Comparison of ENCODE assay signal across 12 cellular contexts in the genomic region with DNA sequence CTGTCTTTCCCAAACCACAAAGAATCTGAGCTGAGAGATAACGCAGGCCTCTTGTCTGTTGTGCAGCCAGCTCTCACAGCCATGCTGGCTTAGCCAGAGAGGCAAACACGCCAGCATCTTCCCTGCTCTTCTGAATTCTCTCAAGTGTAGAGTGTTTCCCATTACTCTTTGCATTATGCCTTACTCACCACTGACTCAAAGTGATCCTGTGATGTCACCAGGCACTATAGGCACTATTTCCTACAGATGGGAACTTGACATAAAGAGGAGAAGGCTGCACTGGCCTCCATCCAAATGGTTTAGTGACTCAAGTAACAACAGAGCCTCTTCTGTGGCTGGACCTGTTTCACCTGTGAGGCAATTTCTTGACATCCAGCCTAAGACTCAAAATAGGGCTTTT. TPM values are rescaled to one million over a fixed set of nuclear protein-coding genes. Genes with fewer than 3 reads are reported as not detected.
DNase-seq lines count a peak whose midpoint lies in the region; ATAC-seq, FAIRE-seq and TF ChIP-seq lines count a peak whose summit lies in the region.
"Had no signal": no experiment of that assay in that cellular context is flagged by ENCODE, and none has a peak within 500 bp of the region (broad histone marks: within the 10 kb centered on the region; RNA-seq: fewer than 3 reads in every experiment).

No MANE protein-coding gene starts in this region.

- WGBS in SK-N-SH (ENCODE audit: low lambda C conversion rate), result 12% methylated on average over 2 of the region's 2 CpGs

- H3K79me2 ChIP-seq in SK-N-SH (ENCODE audit: insufficient read depth), result peaks cover 54% of the 10 kb centered on the region

- H3K4me1 ChIP-seq in SK-N-SH (ENCODE audit: control insufficient read depth in 1 of 2, insufficient read depth in 2 of 2, low read depth in 1 of 2, low read length in 1 of 2) (peaks cover 4 to 14% of the 10 kb centered on the region in 2 experiments; a peak in 3 of 4 replicates), foreskin keratinocyte (no peaks in the 10 kb centered on the region)

- no peak for TF ChIP-seq CTCF in AG04449 (IDR thresholded peaks at IDR 0.05; ENCODE audit: insufficient read depth, low read length, missing control alignments)
- no peak for TF ChIP-seq CTCF in SK-N-SH (IDR thresholded peaks at IDR 0.05)
- no peak for TF ChIP-seq CTCF in foreskin keratinocyte (conservative IDR thresholded peaks at IDR 0.05)

- POLR2A ChIA-PET in AG04449 (lab: Yijun Ruan, JAX) (interaction anchor here (0.9 to 1.0 kb wide), 2 partner anchors 17 to 38 kb away, joined by 3 read pairs; no protein-coding TSS in a partner anchor), SK-N-SH (lab: Yijun Ruan, JAX) (no interaction called here)

- no peaks in the 10 kb centered on the region for H3K27me3 ChIP-seq in SK-N-SH (ENCODE audit: insufficient read depth)
- H3K27me3 ChIP-seq in foreskin keratinocyte, result peaks cover under 1% of the 10 kb centered on the region

- H3K9ac ChIP-seq in SK-N-SH, result peak overlapping the region; percentile 15; the same call in 1 of the 2 replicates

- peak overlapping the region; percentile 10; the same call in 1 of the 2 replicates for H3K4me2 ChIP-seq in SK-N-SH

- no peaks in the 10 kb centered on the region for H3K9me2 ChIP-seq in SK-N-SH

- H3K27ac ChIP-seq in SK-N-SH (ENCODE audit: low read depth in 2 of 2, low read length in 1 of 2) (peak overlapping the region; percentile 67 to 89; a peak in 3 of 4 replicates), foreskin keratinocyte (no peak overlapping the region)

- H3K4me3 ChIP-seq in AG04449 (ENCODE audit: low read depth, low read length) (no peak overlapping the region), SK-N-SH (ENCODE audit: low read depth in 2 of 2, low read length in 1 of 2) (no peak overlapping the region)
- H3K4me3 ChIP-seq: lung had no signal

- peak; percentile 91 for DNase-seq in AG04449 (ENCODE audit: low read depth, low spot score)
- DNase-seq in GM12892 (ENCODE audit: insufficient read length), result no peak
- DNase-seq in SK-N-SH, result no peak
- DNase-seq in foreskin keratinocyte, result peak; percentile 88 to 95
- DNase-seq in OCI-M2 (lab: John Stamatoyannopoulos, UW; ENCODE audit: unreplicated experiment), result no peak
- DNase-seq in activated gamma-delta T cell (lab: John Stamatoyannopoulos, UW), result no peak
- DNase-seq: caudate nucleus, NCI-H446 treated with DMSO at 0.1 percent for 48 hours had no signal

- no peak for TF ChIP-seq POLR2A in GM12892 (IDR thresholded peaks at IDR 0.05; ENCODE audit: low read depth, low read length)

- H3F3A ChIP-seq in SK-N-SH (replicated peaks; ENCODE audit: insufficient read depth), result peaks cover 18% of the 10 kb centered on the region

- TF ChIP-seq EP300 in SK-N-SH (IDR thresholded peaks at IDR 0.05; ENCODE audit: borderline replicate concordance in 1 of 2, low read depth in 1 of 2, low read length in 1 of 2), result peak in 1 of 2 experiments; percentile 71; a peak in 2 of 4 replicates

- TF ChIP-seq RAD21 in SK-N-SH (IDR thresholded peaks at IDR 0.05; ENCODE audit: low read length), result no peak

- ATAC-seq in foreskin keratinocyte, result peak; percentile 98
- ATAC-seq in HG02759 (IDR thresholded peaks at IDR 0.05; ENCODE audit: unreplicated experiment), result no peak
- ATAC-seq in GM21447 (IDR thresholded peaks at IDR 0.05; ENCODE audit: unreplicated experiment), result no peak

- CTCF ChIA-PET in AG04449 (lab: Yijun Ruan, JAX), result no interaction called here
- CTCF ChIA-PET in SK-N-SH (lab: Yijun Ruan, JAX), result interaction anchor here (0.6 kb wide), 1 partner anchor 77 kb away, joined by 3 read pairs; no protein-coding TSS in a partner anchor

- no peak overlapping the region for H2AFZ ChIP-seq in SK-N-SH (ENCODE audit: low read depth)

- FAIRE-seq in GM12892 (lab: Jason Lieb, UNC), result peak; percentile 17
- FAIRE-seq: frontal cortex had no signal

- no peaks in the 10 kb centered on the region for H3K9me3 ChIP-seq in SK-N-SH

- H4K20me1 ChIP-seq in SK-N-SH (ENCODE audit: insufficient read depth), result peaks cover 21% of the 10 kb centered on the region; the same call in 1 of the 2 replicates

- peaks cover 0 to 12% of the 10 kb centered on the region in 2 experiments for H3K36me3 ChIP-seq in SK-N-SH (replicated peaks in 1 of 2; ENCODE audit: control insufficient read depth in 1 of 2, insufficient read depth in 2 of 2, low read length in 1 of 2)

TF ChIP-seq in SK-N-SH, 30 proteins besides CTCF, POLR2A, EP300 and RAD21 (continues in another document):
- TF ChIP-seq POLR2AphosphoS5 (IDR thresholded peaks at IDR 0.05; ENCODE audit: low read depth, low read length) (peak; percentile 62; the same call in 1 of the 2 replicates), ELF1 (IDR thresholded peaks at IDR 0.05) (no peak), TEAD4 (IDR thresholded peaks at IDR 0.05; ENCODE audit: borderline replicate concordance, insufficient read depth) (peak; percentile 73; the same call in 1 of the 2 replicates), NFIC (IDR thresholded peaks at IDR 0.05; ENCODE audit: borderline replicate concordance) (peak; percentile 89), RFX5 (IDR thresholded peaks at IDR 0.05; ENCODE audit: low read length) (no peak), FOSL2 (IDR thresholded peaks at IDR 0.05; ENCODE audit: borderline replicate concordance, low read depth) (peak; percentile 89; the same call in 1 of the 2 replicates), FOXM1 (IDR thresholded peaks at IDR 0.05; ENCODE audit: low read depth) (0 out of 2 replicates have a peak, but pooled peaks have one; percentile 48), TCF12 (IDR thresholded peaks at IDR 0.05) (peak; percentile 91), YY1 (IDR thresholded peaks at IDR 0.05; ENCODE audit: low read depth) (peak; percentile 18; the same call in 1 of the 2 replicates), GABPA (IDR thresholded peaks at IDR 0.05; ENCODE audit: low read depth) (no peak)
- TF ChIP-seq, protein P1, sequence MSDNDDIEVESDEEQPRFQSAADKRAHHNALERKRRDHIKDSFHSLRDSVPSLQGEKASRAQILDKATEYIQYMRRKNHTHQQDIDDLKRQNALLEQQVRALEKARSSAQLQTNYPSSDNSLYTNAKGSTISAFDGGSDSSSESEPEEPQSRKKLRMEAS (IDR thresholded peaks at IDR 0.05; ENCODE audit: low read depth), result peak; percentile 58; the same call in 1 of the 2 replicates
- TF ChIP-seq, protein P2, sequence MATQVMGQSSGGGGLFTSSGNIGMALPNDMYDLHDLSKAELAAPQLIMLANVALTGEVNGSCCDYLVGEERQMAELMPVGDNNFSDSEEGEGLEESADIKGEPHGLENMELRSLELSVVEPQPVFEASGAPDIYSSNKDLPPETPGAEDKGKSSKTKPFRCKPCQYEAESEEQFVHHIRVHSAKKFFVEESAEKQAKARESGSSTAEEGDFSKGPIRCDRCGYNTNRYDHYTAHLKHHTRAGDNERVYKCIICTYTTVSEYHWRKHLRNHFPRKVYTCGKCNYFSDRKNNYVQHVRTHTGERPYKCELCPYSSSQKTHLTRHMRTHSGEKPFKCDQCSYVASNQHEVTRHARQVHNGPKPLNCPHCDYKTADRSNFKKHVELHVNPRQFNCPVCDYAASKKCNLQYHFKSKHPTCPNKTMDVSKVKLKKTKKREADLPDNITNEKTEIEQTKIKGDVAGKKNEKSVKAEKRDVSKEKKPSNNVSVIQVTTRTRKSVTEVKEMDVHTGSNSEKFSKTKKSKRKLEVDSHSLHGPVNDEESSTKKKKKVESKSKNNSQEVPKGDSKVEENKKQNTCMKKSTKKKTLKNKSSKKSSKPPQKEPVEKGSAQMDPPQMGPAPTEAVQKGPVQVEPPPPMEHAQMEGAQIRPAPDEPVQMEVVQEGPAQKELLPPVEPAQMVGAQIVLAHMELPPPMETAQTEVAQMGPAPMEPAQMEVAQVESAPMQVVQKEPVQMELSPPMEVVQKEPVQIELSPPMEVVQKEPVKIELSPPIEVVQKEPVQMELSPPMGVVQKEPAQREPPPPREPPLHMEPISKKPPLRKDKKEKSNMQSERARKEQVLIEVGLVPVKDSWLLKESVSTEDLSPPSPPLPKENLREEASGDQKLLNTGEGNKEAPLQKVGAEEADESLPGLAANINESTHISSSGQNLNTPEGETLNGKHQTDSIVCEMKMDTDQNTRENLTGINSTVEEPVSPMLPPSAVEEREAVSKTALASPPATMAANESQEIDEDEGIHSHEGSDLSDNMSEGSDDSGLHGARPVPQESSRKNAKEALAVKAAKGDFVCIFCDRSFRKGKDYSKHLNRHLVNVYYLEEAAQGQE (IDR thresholded peaks at IDR 0.05; ENCODE audit: low read depth, low read length), result no peak
- TF ChIP-seq, protein P3, sequence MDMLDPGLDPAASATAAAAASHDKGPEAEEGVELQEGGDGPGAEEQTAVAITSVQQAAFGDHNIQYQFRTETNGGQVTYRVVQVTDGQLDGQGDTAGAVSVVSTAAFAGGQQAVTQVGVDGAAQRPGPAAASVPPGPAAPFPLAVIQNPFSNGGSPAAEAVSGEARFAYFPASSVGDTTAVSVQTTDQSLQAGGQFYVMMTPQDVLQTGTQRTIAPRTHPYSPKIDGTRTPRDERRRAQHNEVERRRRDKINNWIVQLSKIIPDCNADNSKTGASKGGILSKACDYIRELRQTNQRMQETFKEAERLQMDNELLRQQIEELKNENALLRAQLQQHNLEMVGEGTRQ (IDR thresholded peaks at IDR 0.05; ENCODE audit: borderline replicate concordance, low read depth, low read length), result no peak
- TF ChIP-seq, protein P4, sequence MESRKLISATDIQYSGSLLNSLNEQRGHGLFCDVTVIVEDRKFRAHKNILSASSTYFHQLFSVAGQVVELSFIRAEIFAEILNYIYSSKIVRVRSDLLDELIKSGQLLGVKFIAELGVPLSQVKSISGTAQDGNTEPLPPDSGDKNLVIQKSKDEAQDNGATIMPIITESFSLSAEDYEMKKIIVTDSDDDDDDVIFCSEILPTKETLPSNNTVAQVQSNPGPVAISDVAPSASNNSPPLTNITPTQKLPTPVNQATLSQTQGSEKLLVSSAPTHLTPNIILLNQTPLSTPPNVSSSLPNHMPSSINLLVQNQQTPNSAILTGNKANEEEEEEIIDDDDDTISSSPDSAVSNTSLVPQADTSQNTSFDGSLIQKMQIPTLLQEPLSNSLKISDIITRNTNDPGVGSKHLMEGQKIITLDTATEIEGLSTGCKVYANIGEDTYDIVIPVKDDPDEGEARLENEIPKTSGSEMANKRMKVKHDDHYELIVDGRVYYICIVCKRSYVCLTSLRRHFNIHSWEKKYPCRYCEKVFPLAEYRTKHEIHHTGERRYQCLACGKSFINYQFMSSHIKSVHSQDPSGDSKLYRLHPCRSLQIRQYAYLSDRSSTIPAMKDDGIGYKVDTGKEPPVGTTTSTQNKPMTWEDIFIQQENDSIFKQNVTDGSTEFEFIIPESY (IDR thresholded peaks at IDR 0.05; ENCODE audit: borderline replicate concordance, low read depth), result peak; percentile 76; the same call in 1 of the 2 replicates

RNA-seq across cellular contexts. Expression of a gene that starts 44.4 kb away (rescaled TPM):
- not detected for polyA plus RNA-seq in GM12892 (2012; ENCODE audit: missing spikeins)
- polyA plus RNA-seq in SK-N-SH (2012; rRNA removed), result 7.9 and 10.3 TPM in 2 replicates
- polyA plus RNA-seq in SK-N-SH (2012; cell fraction: cytosol; rRNA removed), result 13.7 and 14.2 TPM in 2 replicates
- 21.9 and 24.2 TPM in 2 replicates for polyA plus RNA-seq in SK-N-SH (2012; cell fraction: nucleus; rRNA removed)
- total RNA-seq in foreskin keratinocyte, result 0.24 and 0.25 TPM in 2 replicates
- polyA plus RNA-seq in foreskin keratinocyte, result 0.11 TPM in 1 of 2 replicates, not detected in the other

Comparison
In these comparisons a context has a peak if more than half of its experiments do, and no peak if none do; other contexts are left out.
1. DNase-seq: peak in AG04449 (single experiment) and foreskin keratinocyte (2 of 2); none in GM12892 (single experiment), SK-N-SH (single experiment), OCI-M2 (single experiment) and activated gamma-delta T cell (single experiment).